12 cellular contexts compared by ENCODE assay signal in the genomic region with DNA sequence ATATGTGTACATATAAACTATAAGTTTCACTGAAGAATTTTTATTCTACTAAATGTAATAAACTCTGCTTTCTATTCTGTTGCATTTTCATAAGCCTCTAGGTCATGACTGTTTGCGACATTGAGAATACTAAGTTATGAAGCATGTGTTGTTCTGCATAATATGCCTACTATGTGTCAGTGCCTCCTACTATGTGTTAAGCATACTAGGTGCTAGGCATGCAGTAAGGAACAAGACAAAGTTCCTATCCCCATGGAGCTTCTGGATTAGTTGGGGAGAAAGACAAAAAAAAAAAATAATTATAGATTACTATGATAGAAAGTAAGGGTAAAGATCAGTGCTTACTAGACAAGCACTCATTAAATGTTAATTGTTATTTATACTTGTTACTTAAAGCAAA. TPM values are rescaled to one million over a fixed set of nuclear protein-coding genes. Genes with fewer than 3 reads are reported as not detected.
DNase-seq lines count a peak whose midpoint lies in the region; ATAC-seq and TF ChIP-seq lines count a peak whose summit lies in the region.
"Had no signal": no experiment of that assay in that cellular context is flagged by ENCODE, and none has a peak within 500 bp of the region (broad histone marks: within the 10 kb centered on the region; RNA-seq: fewer than 3 reads in every experiment).

No MANE protein-coding gene starts in this region.

- ATAC-seq in T-cell (replicated peaks in 1 of 4) = no peak
- ATAC-seq in stimulated activated effector memory CD8-positive, alpha-beta T cell treated with anti-CD3 and anti-CD28 coated beads, Interleukin-12 subunit alpha, Interleukin-12 subunit beta, amount 100 ng/mL, for 72 hours = no peak

- H3K27ac ChIP-seq in breast epithelium (no peak overlapping the region), sigmoid colon (no peak overlapping the region)
- H3K27ac ChIP-seq: SK-N-MC had no signal

- H3K27ac Mint-ChIP-seq in MCF 10A (ENCODE audit: low read depth, unreplicated experiment) = no peak overlapping the region
- H3K27ac Mint-ChIP-seq in T-cell = no peak overlapping the region
- no peak overlapping the region for H3K27ac Mint-ChIP-seq in stimulated activated effector memory CD8-positive, alpha-beta T cell treated with anti-CD3 and anti-CD28 coated beads, Interleukin-12 subunit alpha, Interleukin-12 subunit beta, amount 100 ng/mL, for 72 hours

- TF ChIP-seq EP300 in sigmoid colon (IDR thresholded peaks at IDR 0.05) = no peak

- H3K9me3 Mint-ChIP-seq in MCF 10A (ENCODE audit: unreplicated experiment) (no peaks in the 10 kb centered on the region), T-cell (no peaks in the 10 kb centered on the region)
- H3K9me3 Mint-ChIP-seq in stimulated activated effector memory CD8-positive, alpha-beta T cell treated with anti-CD3 and anti-CD28 coated beads, Interleukin-12 subunit alpha, Interleukin-12 subunit beta, amount 100 ng/mL, for 72 hours = no peaks in the 10 kb centered on the region
- H3K9me3 Mint-ChIP-seq: activated CD4-positive, alpha-beta memory T cell treated with anti-CD3 and anti-CD28 coated beads for 36 hours had no signal

- peaks cover 17% of the 10 kb centered on the region for H3K4me1 Mint-ChIP-seq in MCF 10A (ENCODE audit: insufficient read depth, unreplicated experiment)
- peaks cover 37 to 49% (median 45%) of the 10 kb centered on the region in 3 donors for H3K4me1 Mint-ChIP-seq in T-cell
- H3K4me1 Mint-ChIP-seq in stimulated activated effector memory CD8-positive, alpha-beta T cell treated with anti-CD3 and anti-CD28 coated beads, Interleukin-12 subunit alpha, Interleukin-12 subunit beta, amount 100 ng/mL, for 72 hours = peaks cover 21% of the 10 kb centered on the region

- H3K9me3 ChIP-seq in breast epithelium = no peaks in the 10 kb centered on the region
- H3K9me3 ChIP-seq in sigmoid colon = no peaks in the 10 kb centered on the region

- H3K4me3 Mint-ChIP-seq in MCF 10A (ENCODE audit: unreplicated experiment) (peak overlapping the region; percentile 84), T-cell (peak overlapping the region in 2 of 3 donors; percentile 28 to 96)
- H3K4me3 Mint-ChIP-seq in stimulated activated effector memory CD8-positive, alpha-beta T cell treated with anti-CD3 and anti-CD28 coated beads, Interleukin-12 subunit alpha, Interleukin-12 subunit beta, amount 100 ng/mL, for 72 hours = peak overlapping the region; percentile 99

- H3K4me3 ChIP-seq in breast epithelium (no peak overlapping the region), foreskin fibroblast (ENCODE audit: low read depth in 1 of 2, low read length in 2 of 2) (peak overlapping the region; percentile 85 to 96), sigmoid colon (peak overlapping the region in 2 of 4 donors; percentile 91 to 99)

- no TSS peak for BruUV-seq in MCF 10A (replicated peaks; lab: Mats Ljungman, UMichigan)

- H3K27me3 Mint-ChIP-seq in MCF 10A (ENCODE audit: insufficient read depth, unreplicated experiment) (no peaks in the 10 kb centered on the region), T-cell (no peaks in the 10 kb centered on the region)

- H3K36me3 ChIP-seq in breast epithelium (no peaks in the 10 kb centered on the region), sigmoid colon (no peaks in the 10 kb centered on the region)

- TF ChIP-seq POLR2A in breast epithelium (IDR thresholded peaks at IDR 0.05) = no peak
- TF ChIP-seq POLR2A in sigmoid colon (IDR thresholded peaks at IDR 0.05) = no peak

- H3K27me3 ChIP-seq in breast epithelium (no peaks in the 10 kb centered on the region), sigmoid colon (no peaks in the 10 kb centered on the region)

- 91 to 97% methylated on average over 1 of the region's 1 CpG for WGBS in sigmoid colon, 2 donors

- H3K4me1 ChIP-seq in breast epithelium = peaks cover 0 to 4% of the 10 kb centered on the region in 2 donors
- peaks cover 0 to 33% (median 30%) of the 10 kb centered on the region in 4 donors for H3K4me1 ChIP-seq in sigmoid colon

- H3K36me3 Mint-ChIP-seq in MCF 10A (ENCODE audit: insufficient read depth, unreplicated experiment) (peaks cover 17% of the 10 kb centered on the region), T-cell (peaks cover 8% of the 10 kb centered on the region)
- peaks cover 22% of the 10 kb centered on the region for H3K36me3 Mint-ChIP-seq in stimulated activated effector memory CD8-positive, alpha-beta T cell treated with anti-CD3 and anti-CD28 coated beads, Interleukin-12 subunit alpha, Interleukin-12 subunit beta, amount 100 ng/mL, for 72 hours

- CTCF ChIA-PET in MCF 10A (lab: Yijun Ruan, JAX) = interaction anchor here (0.7 to 2.0 kb wide), 6 partner anchors 9 to 51 kb away, joined by 3 to 16 read pairs (median 4); no protein-coding TSS in a partner anchor
- CTCF ChIA-PET in T-cell (lab: Charles Lee) = no interaction called here

- TF ChIP-seq CTCF in MCF 10A (IDR thresholded peaks at IDR 0.05; ENCODE audit: unreplicated experiment) = no peak
- TF ChIP-seq CTCF in breast epithelium (IDR thresholded peaks at IDR 0.05) = no peak
- no peak for TF ChIP-seq CTCF in foreskin fibroblast (IDR thresholded peaks at IDR 0.05; ENCODE audit: low read depth, low read length)
- no peak for TF ChIP-seq CTCF in sigmoid colon (IDR thresholded peaks at IDR 0.05)

- POLR2A ChIA-PET in MCF 10A (lab: Yijun Ruan, JAX) = interaction anchor here (0.6 to 8.3 kb wide), 14 partner anchors 9 to 791 kb away, joined by 3 to 208 read pairs (median 26); no protein-coding TSS in a partner anchor
- POLR2A ChIA-PET in T-cell (lab: Charles Lee) = interaction anchor here (0.7 to 1.0 kb wide), 2 partner anchors 23 to 1387 kb away, joined by 3 read pairs; no protein-coding TSS in a partner anchor

- intact Hi-C loops in MCF 10A (cut with micrococcal nuclease) = no loop called here
- intact Hi-C loops in breast epithelium (cut with DNase I; ENCODE audit: low total_unique reads) = no loop called here
- intact Hi-C loops in sigmoid colon (cut with DNase I) = loop anchor here (5.0 to 10.0 kb wide), 5 partner anchors 588 to 1612 kb away; partner anchors contain the start of genes ADSS2, CHML, COX20 and OPN3

- DNase-seq in MCF 10A (ENCODE audit: unreplicated experiment) (no peak), breast epithelium (ENCODE audit: low spot score in 2 of 2) (no peak), T-cell (no peak), foreskin fibroblast (no peak), NCI-H1436 (lab: John Stamatoyannopoulos, UW) (no peak), sigmoid colon (no peak)
- no peak for DNase-seq in stimulated activated effector memory CD8-positive, alpha-beta T cell treated with anti-CD3 and anti-CD28 coated beads, Interleukin-12 subunit alpha, Interleukin-12 subunit beta, amount 100 ng/mL, for 72 hours (ENCODE audit: low spot score in 2 of 2)
- DNase-seq in activated CD8-positive, alpha-beta memory T cell treated with anti-CD3 and anti-CD28 coated beads, Interleukin-2, amount 50 U/mL, for 48 hours = no peak
- DNase-seq: activated CD4-positive, alpha-beta memory T cell treated with anti-CD3 and anti-CD28 coated beads for 36 hours; anterior cingulate cortex; NCI-H510A had no signal

RNA-seq across cellular contexts. Expression of gene SDCCAG8, which starts 1.3 kb away (rescaled TPM):
- 81.1 and 128 TPM in 2 replicates for total RNA-seq in MCF 10A (2022)
- total RNA-seq in breast epithelium = 10 to 100 TPM; 48.6 to 73.0 (median 62.3) TPM
- 10 to 100 TPM; 23.5 to 37.5 (median 31.2) TPM for total RNA-seq in T-cell
- 10 to 100 TPM; 30.3 to 49.7 (median 40.2) TPM for total RNA-seq in sigmoid colon
- 10 to 100 TPM; 15.6 to 21.3 (median 16.3) TPM for polyA plus RNA-seq in sigmoid colon

RNA-seq across cellular contexts. Expression of gene CEP170, which starts 2.1 kb away (rescaled TPM):
- total RNA-seq in MCF 10A (2022) (148 and 182 TPM in 2 replicates), breast epithelium (10 to 100 TPM; 37.4 to 54.2 (median 47.4) TPM), T-cell (10 to 100 TPM; 32.7 to 50.4 (median 37.0) TPM), sigmoid colon (10 to 100 TPM; 27.6 to 46.3 (median 33.6) TPM)
- 1 to 10 TPM; 4.6 to 8.9 (median 7.8) TPM for polyA plus RNA-seq in sigmoid colon

Comparison
In these comparisons a context has a peak if more than half of its experiments do, and no peak if none do; other contexts are left out.
1. H3K4me3 ChIP-seq: peak in foreskin fibroblast (2 of 2); none in breast epithelium (0 of 3).
2. Peak in every context shown above with its lines, with median percentiles within 50 percentile points of each other: H3K4me3 Mint-ChIP-seq.